ENCODE assay signal across 35 cellular contexts in the genomic region with DNA sequence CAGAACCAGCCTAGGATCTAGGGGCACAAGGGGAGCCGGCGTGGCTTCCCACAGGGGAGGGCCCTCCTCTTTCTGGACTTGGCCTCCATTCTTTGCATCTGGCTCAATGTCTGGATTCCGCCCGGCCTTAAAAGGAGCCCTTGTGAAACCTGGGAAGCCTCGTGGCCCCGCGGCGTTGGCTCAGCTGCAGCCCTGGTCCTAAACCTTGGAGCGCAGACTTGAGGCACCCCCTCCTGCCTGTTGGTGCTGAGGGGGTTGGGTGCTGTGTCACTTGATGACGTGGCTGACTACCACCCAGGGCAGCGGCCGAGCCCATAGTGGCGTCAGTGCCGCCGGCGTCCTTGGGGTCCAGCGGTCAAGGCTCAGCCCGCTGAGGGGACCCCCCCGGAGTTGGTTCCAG. TPM values are rescaled to one million over a fixed set of nuclear protein-coding genes. Genes with fewer than 3 reads are reported as not detected.
"Had no signal": no experiment of that assay in that cellular context is flagged by ENCODE, and none has a peak within 500 bp of the region (broad histone marks: within the 10 kb centered on the region; RNA-seq: fewer than 3 reads in every experiment).

No MANE protein-coding gene starts in this region.

- H3K4me3 Mint-ChIP-seq: natural killer cell treated with Interleukin-12 subunit alpha and Interleukin-12 subunit beta and Interleukin-15 and Interleukin-18, amount 100 ng/mL, for 72 hours; nephron progenitor cell; neural progenitor cell; stimulated activated memory B cell treated with anti-CD40 and anti-IgM and Interleukin-4, amounts not matched to agents 10 μg/mL and 1 μg/mL and 100 μg/mL, for 72 hours; stimulated activated naive CD8-positive, alpha-beta T cell treated with anti-CD3 and anti-CD28 coated beads, Interleukin-15, amount 100 ng/mL, for 72 hours had no signal

- H3K27me3 Mint-ChIP-seq: naive thymus-derived CD8-positive, alpha-beta T cell; natural killer cell treated with Interleukin-12 subunit alpha and Interleukin-12 subunit beta and Interleukin-15 and Interleukin-18, amount 100 ng/mL, for 72 hours; progenitor cell of endocrine pancreas; stimulated activated naive CD8-positive, alpha-beta T cell treated with anti-CD3 and anti-CD28 coated beads, Interleukin-15, amount 100 ng/mL, for 72 hours had no signal

- H3K27ac Mint-ChIP-seq: naive thymus-derived CD8-positive, alpha-beta T cell; natural killer cell treated with Interleukin-12 subunit alpha and Interleukin-12 subunit beta and Interleukin-15 and Interleukin-18, amount 100 ng/mL, for 72 hours; nephron progenitor cell; neural progenitor cell; progenitor cell of endocrine pancreas; stimulated activated memory B cell treated with anti-CD40 and anti-IgM and Interleukin-4, amounts not matched to agents 10 μg/mL and 1 μg/mL and 100 μg/mL, for 72 hours had no signal

- H3K9me3 Mint-ChIP-seq: naive thymus-derived CD8-positive, alpha-beta T cell; natural killer cell treated with Interleukin-12 subunit alpha and Interleukin-12 subunit beta and Interleukin-15 and Interleukin-18, amount 100 ng/mL, for 72 hours; nephron progenitor cell; neural progenitor cell; stimulated activated memory B cell treated with anti-CD40 and anti-IgM and Interleukin-4, amounts not matched to agents 10 μg/mL and 1 μg/mL and 100 μg/mL, for 72 hours; stimulated activated naive CD8-positive, alpha-beta T cell treated with anti-CD3 and anti-CD28 coated beads, Interleukin-15, amount 100 ng/mL, for 72 hours had no signal

- H3K4me3 ChIP-seq: neural progenitor cell, ovary, psoas muscle, skin epidermis, smooth muscle cell, spleen, suprapubic skin, testis, tibial artery, transverse colon, upper lobe of left lung, vagina had no signal

- H3K27ac ChIP-seq: neural progenitor cell, ovary, parathyroid adenoma, psoas muscle, skin epidermis, spleen, suprapubic skin, testis, tibial artery, transverse colon, upper lobe of left lung, vagina had no signal

- H2AFZ ChIP-seq: neural progenitor cell, parathyroid adenoma had no signal

- H3K9ac ChIP-seq: neural progenitor cell, parathyroid adenoma had no signal

- FAIRE-seq: urothelium cell line had no signal

- H3K4me2 ChIP-seq: neural progenitor cell, smooth muscle cell had no signal

- H3K27me3 ChIP-seq: neural progenitor cell, ovary, spleen, suprapubic skin, testis, upper lobe of left lung, vagina had no signal

- ATAC-seq: naive thymus-derived CD8-positive, alpha-beta T cell; natural killer cell treated with Interleukin-12 subunit alpha and Interleukin-12 subunit beta and Interleukin-15 and Interleukin-18, amount 100 ng/mL, for 72 hours; psoas muscle; right cardiac atrium; sciatic nerve; stimulated activated memory B cell treated with anti-CD40 and anti-IgM and Interleukin-4, amounts not matched to agents 10 μg/mL and 1 μg/mL and 100 μg/mL, for 72 hours; stimulated activated naive CD8-positive, alpha-beta T cell treated with anti-CD3 and anti-CD28 coated beads, Interleukin-15, amount 100 ng/mL, for 72 hours; stimulated activated naive CD8-positive, alpha-beta T cell treated with anti-CD3 and anti-CD28 coated beads, Interleukin-15, Interleukin-2, amounts not matched to agents 100 U/mL and 50 U/mL, for 24 hours had no signal

- H3K36me3 ChIP-seq: neural progenitor cell, ovary had no signal

- H3K9me3 ChIP-seq: ovary, psoas muscle, spleen, suprapubic skin, testis, tibial artery, transverse colon, upper lobe of left lung, vagina had no signal

- DNase-seq: naive thymus-derived CD8-positive, alpha-beta T cell; nephron progenitor cell; occipital lobe; ovary; posterior cingulate gyrus; spleen; stimulated activated CD4-positive, alpha-beta T cell treated with anti-CD3 and anti-CD28 coated beads, Interleukin-12 subunit alpha, Interleukin-12 subunit beta, amount 100 ng/mL, for 4 hours; stimulated activated CD4-positive, alpha-beta T cell treated with anti-CD3 and anti-CD28 coated beads, Interleukin-1b, Interleukin-23, amount 100 ng/mL, for 48 hours; stimulated activated CD4-positive, alpha-beta T cell treated with anti-CD3 and anti-CD28 coated beads, Interleukin-4, amount 100 ng/mL, for 1 hour; stimulated activated CD4-positive, alpha-beta T cell treated with anti-CD3 and anti-CD28 coated beads, Interleukin-4, amount 100 ng/mL, for 4 hours; stimulated activated CD8-positive, alpha-beta memory T cell treated with anti-CD3 and anti-CD28 coated beads, Interleukin-4, amount 100 ng/mL, for 48 hours; stimulated activated naive CD4-positive, alpha-beta T cell; stimulated activated naive CD8-positive, alpha-beta T cell treated with anti-CD3 and anti-CD28 coated beads, Interleukin-15, amount 100 ng/mL, for 72 hours; stimulated activated naive CD8-positive, alpha-beta T cell treated with anti-CD3 and anti-CD28 coated beads, Interleukin-15, Interleukin-2, amounts not matched to agents 100 U/mL and 50 U/mL, for 24 hours; substantia nigra; testis; tibial artery; transverse colon had no signal

RNA-seq across cellular contexts. Expression of gene PABPN1L, which starts 5.1 kb away (rescaled TPM):
- total RNA-seq: naive thymus-derived CD8-positive, alpha-beta T cell; natural killer cell treated with Interleukin-12 subunit alpha and Interleukin-12 subunit beta and Interleukin-15 and Interleukin-18, amount 100 ng/mL, for 72 hours; occipital lobe; osteoblast; ovary; psoas muscle; renal cortical epithelial cell; right cardiac atrium; sciatic nerve; smooth muscle cell; suprapubic skin; transverse colon; ureter; vagina had no signal
- polyA plus RNA-seq: naive thymus-derived CD8-positive, alpha-beta T cell; psoas muscle; right cardiac atrium; smooth muscle cell had no signal
